In genomic region chr15:61474796-61475195, GRCh38 we compare ENCODE assay signal across 22 cellular contexts.
DNase-seq lines count a peak whose midpoint lies in the region; ATAC-seq and TF ChIP-seq lines count a peak whose summit lies in the region.
"Had no signal": no experiment of that assay in that cellular context is flagged by ENCODE, and none has a peak within 500 bp of the region (broad histone marks: within the 10 kb centered on the region; RNA-seq: fewer than 3 reads in every experiment).

No MANE protein-coding gene starts in this region.

- intact Hi-C loops in thyroid gland (cut with DNase I) = no loop called here
- intact Hi-C loops in left lung (cut with DNase I) = no loop called here

- TF ChIP-seq CTCF in AG10803 (conservative IDR thresholded peaks at IDR 0.05; ENCODE audit: low read length) (no peak), brain microvascular endothelial cell (IDR thresholded peaks at IDR 0.05; ENCODE audit: low read depth, low read length, missing control alignments) (no peak), nephron progenitor cell (IDR thresholded peaks at IDR 0.05) (no peak), thyroid gland (IDR thresholded peaks at IDR 0.05) (no peak), left lung (IDR thresholded peaks at IDR 0.05) (no peak)

- 71 to 88% methylated on average over 1 of the region's 1 CpG for WGBS in thyroid gland, 2 donors

- H3K27me3 Mint-ChIP-seq in nephron progenitor cell (ENCODE audit: low read depth, poor library complexity) = peaks cover 7% of the 10 kb centered on the region

- no peaks in the 10 kb centered on the region for H3K4me1 Mint-ChIP-seq in nephron progenitor cell
- H3K4me1 Mint-ChIP-seq: GM23338 had no signal

- H3K4me3 ChIP-seq in AG10803 (ENCODE audit: low read length) (no peak overlapping the region), brain microvascular endothelial cell (ENCODE audit: low read depth, low read length) (no peak overlapping the region), thyroid gland (replicated peaks in 1 of 3) (no peak overlapping the region), left lung (no peak overlapping the region)
- H3K4me3 ChIP-seq: GM23338, SK-N-MC had no signal

- TF ChIP-seq POLR2A in thyroid gland (IDR thresholded peaks at IDR 0.05) = no peak

- DNase-seq in AG10803 (ENCODE audit: low read depth) (peak; percentile 58), HT1080 (ENCODE audit: low read depth) (peak; percentile 72), brain microvascular endothelial cell (peak; percentile 40), nephron progenitor cell (no peak), NCI-H226 (no peak), thyroid gland (no peak), left lung (no peak)
- DNase-seq: BE2C, DMS79, GDM1, HCEC 1CT, Karpas-422, NCI-H1694, NCI-H2081, NCI-H2171, NCI-H446, NCI-H526, RPMI8226, SHP77 had no signal

- ATAC-seq in HG02642 (IDR thresholded peaks at IDR 0.05; ENCODE audit: poor library complexity, unreplicated experiment) = no peak
- no peak for ATAC-seq in left lung
- ATAC-seq: GM23338 had no signal

- no peaks in the 10 kb centered on the region for H3K36me3 ChIP-seq in brain microvascular endothelial cell (replicated peaks)
- H3K36me3 ChIP-seq in thyroid gland = no peaks in the 10 kb centered on the region
- no peaks in the 10 kb centered on the region for H3K36me3 ChIP-seq in left lung
- H3K36me3 ChIP-seq: BE2C had no signal

- H3K36me3 Mint-ChIP-seq in nephron progenitor cell (ENCODE audit: low read depth) = no peaks in the 10 kb centered on the region

- no peaks in the 10 kb centered on the region for H3K9me3 Mint-ChIP-seq in nephron progenitor cell
- H3K9me3 Mint-ChIP-seq: GM23338 had no signal

- H3K4me3 Mint-ChIP-seq in nephron progenitor cell = no peak overlapping the region
- H3K4me3 Mint-ChIP-seq: GM23338 had no signal

- H3K27ac ChIP-seq in brain microvascular endothelial cell (no peak overlapping the region), thyroid gland (no peak overlapping the region), left lung (no peak overlapping the region)
- H3K27ac ChIP-seq: SK-N-MC had no signal

- H3K27ac Mint-ChIP-seq in nephron progenitor cell = peak overlapping the region; percentile 54
- H3K27ac Mint-ChIP-seq: GM23338 had no signal

- H3K27me3 ChIP-seq in brain microvascular endothelial cell (replicated peaks) = no peaks in the 10 kb centered on the region
- H3K27me3 ChIP-seq in thyroid gland = no peaks in the 10 kb centered on the region
- H3K27me3 ChIP-seq in left lung = no peaks in the 10 kb centered on the region
- H3K27me3 ChIP-seq: BE2C had no signal

- in situ Hi-C loops in brain microvascular endothelial cell (cut with HindIII; ENCODE audit: low pct_ligation_motif_present, low sequenced_read_pairs) = no loop called here

- no peaks in the 10 kb centered on the region for H3K4me1 ChIP-seq in thyroid gland
- H3K4me1 ChIP-seq in left lung = no peaks in the 10 kb centered on the region
- H3K4me1 ChIP-seq: BE2C had no signal

- H3K9me3 ChIP-seq in thyroid gland (no peaks in the 10 kb centered on the region), left lung (peaks cover 0 to 2% of the 10 kb centered on the region in 2 donors)
- H3K9me3 ChIP-seq: BE2C had no signal

Comparison
In these comparisons a context has a peak if more than half of its experiments do, and no peak if none do; other contexts are left out.
1. DNase-seq: peak in AG10803 (single experiment), HT1080 (single experiment) and brain microvascular endothelial cell (single experiment); none in nephron progenitor cell (single experiment), NCI-H226 (single experiment), thyroid gland (0 of 2) and left lung (0 of 2).